Comparison of ENCODE assay signal across 11 cellular contexts in genomic region chr1:26702680-26703038, GRCh38. TPM values are rescaled to one million over a fixed set of nuclear protein-coding genes. Genes with fewer than 3 reads are reported as not detected.
DNase-seq lines count a peak whose midpoint lies in the region; ATAC-seq and TF ChIP-seq lines count a peak whose summit lies in the region.
"Had no signal": no experiment of that assay in that cellular context is flagged by ENCODE, and none has a peak within 500 bp of the region (broad histone marks: within the 10 kb centered on the region; RNA-seq: fewer than 3 reads in every experiment).

No MANE protein-coding gene starts in this region.

- peak overlapping the region; percentile 1; the same call in 1 of the 2 replicates for H3K9ac ChIP-seq in DND-41 (ENCODE audit: low read depth, low read length)

- H3K9me3 ChIP-seq in DND-41 (ENCODE audit: insufficient read depth, low read length, severe bottlenecking) (no peaks in the 10 kb centered on the region), gastrocnemius medialis (no peaks in the 10 kb centered on the region)
- H3K9me3 ChIP-seq: heart right ventricle had no signal

- H3K4me1 Mint-ChIP-seq in activated naive CD8-positive, alpha-beta T cell treated with anti-CD3 and anti-CD28 coated beads, Interleukin-2, amount 10 ng/mL, durations not matched to agents 7 days and 5 days, result peaks cover 22% of the 10 kb centered on the region

- POLR2A ChIA-PET in activated naive CD8-positive, alpha-beta T cell treated with anti-CD3 and anti-CD28 coated beads, Interleukin-2, amount 10 ng/mL, durations not matched to agents 7 days and 5 days (lab: Charles Lee), result interaction anchor here (1.0 to 15.0 kb wide), 6 partner anchors 10 to 101 kb away, joined by 3 to 357 read pairs (median 6); partner anchors contain the start of gene PIGV

- H3K4me2 ChIP-seq in DND-41 (ENCODE audit: insufficient read depth, low read length), result peak overlapping the region; percentile 97; the same call in 1 of the 2 replicates

- H3K36me3 Mint-ChIP-seq in activated naive CD8-positive, alpha-beta T cell treated with anti-CD3 and anti-CD28 coated beads, Interleukin-2, amount 10 ng/mL, durations not matched to agents 7 days and 5 days, result peaks cover 26% of the 10 kb centered on the region

- H3K4me3 Mint-ChIP-seq in activated naive CD8-positive, alpha-beta T cell treated with anti-CD3 and anti-CD28 coated beads, Interleukin-2, amount 10 ng/mL, durations not matched to agents 7 days and 5 days, result no peak overlapping the region

- H4K20me1 ChIP-seq in DND-41 (ENCODE audit: insufficient read depth, low read length), result peaks cover 94% of the 10 kb centered on the region

- H2AFZ ChIP-seq in DND-41 (ENCODE audit: low read depth, low read length), result no peak overlapping the region

- no peaks in the 10 kb centered on the region for H3K27me3 Mint-ChIP-seq in activated naive CD8-positive, alpha-beta T cell treated with anti-CD3 and anti-CD28 coated beads, Interleukin-2, amount 10 ng/mL, durations not matched to agents 7 days and 5 days

- no peak for TF ChIP-seq POLR2A in gastrocnemius medialis (IDR thresholded peaks at IDR 0.05)

- intact Hi-C loops in gastrocnemius medialis (cut with DNase I; ENCODE audit: low total_unique reads), result no loop called here

- H3K36me3 ChIP-seq in DND-41 (ENCODE audit: insufficient read depth, low read length) (peaks cover 81% of the 10 kb centered on the region), gastrocnemius medialis (no peaks in the 10 kb centered on the region)

- TF ChIP-seq CTCF in DND-41 (IDR thresholded peaks at IDR 0.05; ENCODE audit: borderline replicate concordance, extremely low read depth, low read length, poor library complexity, severe bottlenecking), result no peak
- no peak for TF ChIP-seq CTCF in LNCaP clone FGC (IDR thresholded peaks at IDR 0.05; ENCODE audit: control insufficient read depth, extremely low read depth, insufficient read depth)
- TF ChIP-seq CTCF in gastrocnemius medialis (IDR thresholded peaks at IDR 0.05 in 4 of 5, conservative IDR thresholded peaks at IDR 0.05 in 1 of 5), result no peak

- H3K27me3 ChIP-seq in DND-41 (ENCODE audit: insufficient read depth, low read length, poor library complexity) (no peaks in the 10 kb centered on the region), gastrocnemius medialis (no peaks in the 10 kb centered on the region)
- H3K27me3 ChIP-seq: heart right ventricle had no signal

- no peak overlapping the region for H3K27ac Mint-ChIP-seq in activated naive CD8-positive, alpha-beta T cell treated with anti-CD3 and anti-CD28 coated beads, Interleukin-2, amount 10 ng/mL, durations not matched to agents 7 days and 5 days

- H3K79me2 ChIP-seq in DND-41 (ENCODE audit: insufficient read depth, low read length), result peaks cover 100% of the 10 kb centered on the region

- DNase-seq in DND-41 (no peak), LNCaP clone FGC (ENCODE audit: low read depth) (no peak), gastrocnemius medialis (no peak), HT-29 (ENCODE audit: low spot score) (no peak), SHP77 treated with DMSO at 0.1 percent for 48 hours (lab: John Stamatoyannopoulos, UW) (no peak)
- no peak for DNase-seq in activated naive CD8-positive, alpha-beta T cell treated with anti-CD3 and anti-CD28 coated beads, Interleukin-2, amount 10 ng/mL, durations not matched to agents 7 days and 5 days
- DNase-seq: heart right ventricle, HFFc6, WERI-Rb-1 had no signal

- H3K4me3 ChIP-seq in DND-41 (ENCODE audit: low read depth in 1 of 2, low read length in 2 of 2) (peak overlapping the region in 1 of 2 experiments; percentile 81; a peak in 1 of 4 replicates), LNCaP clone FGC (ENCODE audit: low read depth, low read length) (peak overlapping the region; percentile 31), gastrocnemius medialis (peak overlapping the region in 1 of 4 donors; percentile 3)

- H3K27ac ChIP-seq in DND-41 (ENCODE audit: low read length) (no peak overlapping the region), gastrocnemius medialis (peak overlapping the region; percentile 31 to 95 (median 78))
- H3K27ac ChIP-seq: WERI-Rb-1 had no signal

- H3K9me3 Mint-ChIP-seq in activated naive CD8-positive, alpha-beta T cell treated with anti-CD3 and anti-CD28 coated beads, Interleukin-2, amount 10 ng/mL, durations not matched to agents 7 days and 5 days, result no peaks in the 10 kb centered on the region
- H3K9me3 Mint-ChIP-seq: HFFc6 had no signal

- no peak for ATAC-seq in DND-41 (ENCODE audit: insufficient read depth, low read depth)
- peak; percentile 55 for ATAC-seq in activated naive CD8-positive, alpha-beta T cell treated with anti-CD3 and anti-CD28 coated beads, Interleukin-2, amount 10 ng/mL, durations not matched to agents 7 days and 5 days (ENCODE audit: low read depth)
- ATAC-seq in gastrocnemius medialis, result no peak
- no peak for ATAC-seq in GM18520 (IDR thresholded peaks at IDR 0.05; ENCODE audit: unreplicated experiment)
- ATAC-seq in HG02970 (IDR thresholded peaks at IDR 0.05; ENCODE audit: low FRiP score, unreplicated experiment), result no peak
- ATAC-seq: heart right ventricle had no signal

- in situ Hi-C loops in gastrocnemius medialis (cut with MboI; ENCODE audit: low sequenced_read_pairs in 4 of 4), result no loop called here

- H3K4me1 ChIP-seq in DND-41 (ENCODE audit: insufficient read depth, low read length) (peaks cover 74% of the 10 kb centered on the region), gastrocnemius medialis (peaks cover 92 to 94% of the 10 kb centered on the region in 2 donors)

RNA-seq across cellular contexts. Expression of gene ARID1A, which starts 6.8 kb away (rescaled TPM):
- 100 to 1,000 TPM; 118 to 124 TPM for total RNA-seq in activated naive CD8-positive, alpha-beta T cell treated with anti-CD3 and anti-CD28 coated beads, Interleukin-2, amount 10 ng/mL, durations not matched to agents 7 days and 5 days
- total RNA-seq in gastrocnemius medialis, result 10 to 100 TPM; 22.3 to 51.0 (median 35.0) TPM
- 28.4 and 37.2 TPM in 2 replicates for total RNA-seq in HT-29 (2014; rRNA removed; shearing (Covaris generic))
